In genomic region chr10:102917962-102918816, GRCh38 we compare ENCODE assay signal across 8 cellular contexts. TPM values are rescaled to one million over a fixed set of nuclear protein-coding genes. Genes with fewer than 3 reads are reported as not detected.
DNase-seq lines count a peak whose midpoint lies in the region; ATAC-seq and TF ChIP-seq lines count a peak whose summit lies in the region.

TSS of gene CNNM2 (plus strand) at chr10:102918294. CDS start at chr10:102918481, 187 bp downstream.

- H3K4me3 Mint-ChIP-seq in activated T-helper 17 cell treated with anti-CD3 and anti-CD28 coated beads, Interleukin-2, amount 50 U/mL, for 72 hours, result peak within 1 kb of the TSS; percentile 92
- H3K4me3 Mint-ChIP-seq in naive B cell, result peak within 1 kb of the TSS; percentile 92 to 99 (median 97)
- H3K4me3 Mint-ChIP-seq in stimulated activated effector memory CD8-positive, alpha-beta T cell treated with anti-CD3 and anti-CD28 coated beads, Interleukin-12 subunit alpha, Interleukin-12 subunit beta, amount 100 ng/mL, for 72 hours, result peak within 1 kb of the TSS; percentile 95

- H3K4me2 ChIP-seq in fibroblast of lung (ENCODE audit: extremely low read depth, insufficient read depth, low read length), result peak within 1 kb of the TSS; percentile 91

- peak within 1 kb of the TSS; percentile 80 for H3K27ac ChIP-seq in fibroblast of lung (ENCODE audit: insufficient read depth, low read length)

- peaks cover 1% of the 10 kb centered on the region for H3K27me3 ChIP-seq in fibroblast of lung (ENCODE audit: control insufficient read depth, insufficient read depth, low read length)

- H3K9ac ChIP-seq in fibroblast of lung (ENCODE audit: insufficient read depth, low read length), result peak within 1 kb of the TSS; percentile 83

- H3K4me1 Mint-ChIP-seq in activated T-helper 17 cell treated with anti-CD3 and anti-CD28 coated beads, Interleukin-2, amount 50 U/mL, for 72 hours, result peaks cover 29% of the 10 kb centered on the region
- H3K4me1 Mint-ChIP-seq in naive B cell, result peaks cover 39 to 55% (median 49%) of the 10 kb centered on the region in 3 donors
- peaks cover 43% of the 10 kb centered on the region for H3K4me1 Mint-ChIP-seq in stimulated activated effector memory CD8-positive, alpha-beta T cell treated with anti-CD3 and anti-CD28 coated beads, Interleukin-12 subunit alpha, Interleukin-12 subunit beta, amount 100 ng/mL, for 72 hours

- H3K9me3 Mint-ChIP-seq in activated T-helper 17 cell treated with anti-CD3 and anti-CD28 coated beads, Interleukin-2, amount 50 U/mL, for 72 hours, result no peaks in the 10 kb centered on the region
- H3K9me3 Mint-ChIP-seq in naive B cell, result peaks cover 0 to 1% (median 0%) of the 10 kb centered on the region in 7 donors
- H3K9me3 Mint-ChIP-seq in stimulated activated effector memory CD8-positive, alpha-beta T cell treated with anti-CD3 and anti-CD28 coated beads, Interleukin-12 subunit alpha, Interleukin-12 subunit beta, amount 100 ng/mL, for 72 hours, result no peaks in the 10 kb centered on the region

- H3K4me3 ChIP-seq in fibroblast of lung (replicated peaks in 1 of 4; ENCODE audit: control extremely low read depth in 1 of 4, insufficient read depth in 1 of 4, low read depth in 3 of 4, low read length in 4 of 4), result peak within 1 kb of the TSS; percentile 69 to 94 (median 89)

- TF ChIP-seq CTCF in fibroblast of lung (conservative IDR thresholded peaks at IDR 0.05 in 1 of 2, IDR thresholded peaks at IDR 0.05 in 1 of 2; ENCODE audit: low read depth in 1 of 2, low read length in 2 of 2), result no peak

- H3K27me3 Mint-ChIP-seq in activated T-helper 17 cell treated with anti-CD3 and anti-CD28 coated beads, Interleukin-2, amount 50 U/mL, for 72 hours, result peaks cover 8% of the 10 kb centered on the region
- H3K27me3 Mint-ChIP-seq in naive B cell, result peaks cover 12 to 20% (median 17%) of the 10 kb centered on the region in 3 donors

- H3K36me3 Mint-ChIP-seq in activated T-helper 17 cell treated with anti-CD3 and anti-CD28 coated beads, Interleukin-2, amount 50 U/mL, for 72 hours (ENCODE audit: low read depth), result no peaks in the 10 kb centered on the region
- H3K36me3 Mint-ChIP-seq in naive B cell, result no peaks in the 10 kb centered on the region
- peaks cover 14% of the 10 kb centered on the region for H3K36me3 Mint-ChIP-seq in stimulated activated effector memory CD8-positive, alpha-beta T cell treated with anti-CD3 and anti-CD28 coated beads, Interleukin-12 subunit alpha, Interleukin-12 subunit beta, amount 100 ng/mL, for 72 hours

- peak within 1 kb of the TSS; percentile 97 for H2AFZ ChIP-seq in fibroblast of lung (ENCODE audit: low read length)

- no peaks in the 10 kb centered on the region for H3K9me3 ChIP-seq in fibroblast of lung (ENCODE audit: control insufficient read depth, insufficient read depth, low read depth, low read length)

- peak within 1 kb of the TSS; percentile 93 for H3K27ac Mint-ChIP-seq in activated T-helper 17 cell treated with anti-CD3 and anti-CD28 coated beads, Interleukin-2, amount 50 U/mL, for 72 hours
- peak within 1 kb of the TSS; percentile 93 to 99 (median 98) for H3K27ac Mint-ChIP-seq in naive B cell
- H3K27ac Mint-ChIP-seq in stimulated activated effector memory CD8-positive, alpha-beta T cell treated with anti-CD3 and anti-CD28 coated beads, Interleukin-12 subunit alpha, Interleukin-12 subunit beta, amount 100 ng/mL, for 72 hours, result peak within 1 kb of the TSS; percentile 94

- no peaks in the 10 kb centered on the region for H3K36me3 ChIP-seq in fibroblast of lung (ENCODE audit: control insufficient read depth, insufficient read depth, low read length)

- peak; percentile 100 for DNase-seq in EL
- peak; percentile 97 for DNase-seq in GOT3 (lab: John Stamatoyannopoulos, UW)
- DNase-seq in LHCN-M2 (ENCODE audit: low read depth), result peak; percentile 100
- peak; percentile 99 for DNase-seq in RPMI7951 (ENCODE audit: low read depth)
- peak; percentile 99 to 100 for DNase-seq in fibroblast of lung (ENCODE audit: low read depth in 2 of 2)
- DNase-seq in naive B cell, result peak; percentile 99
- peak; percentile 94 to 99 for DNase-seq in stimulated activated effector memory CD8-positive, alpha-beta T cell treated with anti-CD3 and anti-CD28 coated beads, Interleukin-12 subunit alpha, Interleukin-12 subunit beta, amount 100 ng/mL, for 72 hours (ENCODE audit: low spot score in 2 of 2)

- ATAC-seq in activated T-helper 17 cell treated with anti-CD3 and anti-CD28 coated beads, Interleukin-2, amount 50 U/mL, for 72 hours (replicated peaks), result peak; percentile 94
- peak; percentile 82 to 83 for ATAC-seq in naive B cell (ENCODE audit: low read depth in 2 of 2)
- peak; percentile 94 for ATAC-seq in stimulated activated effector memory CD8-positive, alpha-beta T cell treated with anti-CD3 and anti-CD28 coated beads, Interleukin-12 subunit alpha, Interleukin-12 subunit beta, amount 100 ng/mL, for 72 hours

- no peaks in the 10 kb centered on the region for H3K79me2 ChIP-seq in fibroblast of lung (ENCODE audit: control insufficient read depth, insufficient read depth, low read length)

- H4K20me1 ChIP-seq in fibroblast of lung (ENCODE audit: control insufficient read depth, extremely low read depth, insufficient read depth, low read length), result no peaks in the 10 kb centered on the region

- peaks cover 3% of the 10 kb centered on the region for H3K4me1 ChIP-seq in fibroblast of lung (ENCODE audit: control insufficient read depth, extremely low read depth, insufficient read depth, low read length)

RNA-seq across cellular contexts. Expression of gene CNNM2, which starts in this region (rescaled TPM):
- total RNA-seq in LHCN-M2 (2014; rRNA removed) (5.3 and 5.5 TPM in 2 replicates), fibroblast of lung (4.4 and 6.1 TPM in 2 replicates)
- polyA plus RNA-seq in LHCN-M2 (2012), result 2.0 TPM
- total RNA-seq in RPMI7951 (2014; rRNA removed; shearing (Covaris generic)), result 4.1 and 4.3 TPM in 2 replicates
- 1 to 10 TPM; 6.6 to 7.4 TPM for total RNA-seq in activated T-helper 17 cell treated with anti-CD3 and anti-CD28 coated beads, Interleukin-2, amount 50 U/mL, for 72 hours
- polyA plus RNA-seq in fibroblast of lung (3.4 and 4.7 TPM in 2 replicates), naive B cell (ENCODE audit: low read depth in 6 of 6) (1 to 10 TPM; 4.4 to 7.5 (median 6.0) TPM)
- polyA plus RNA-seq in fibroblast of lung (2012), result 4.0 and 4.9 TPM in 2 replicates
- 5.0 and 6.9 TPM in 2 replicates for polyA minus RNA-seq in fibroblast of lung (ENCODE audit: low replicate concordance)

Comparison
In these comparisons a context has a peak if more than half of its experiments do, and no peak if none do; other contexts are left out.
1. Peak in every context shown above with its lines: DNase-seq, ATAC-seq, H3K4me3 ChIP-seq and H3K27ac ChIP-seq.